Comparison of ENCODE assay signal across 5 cellular contexts in the genomic region with DNA sequence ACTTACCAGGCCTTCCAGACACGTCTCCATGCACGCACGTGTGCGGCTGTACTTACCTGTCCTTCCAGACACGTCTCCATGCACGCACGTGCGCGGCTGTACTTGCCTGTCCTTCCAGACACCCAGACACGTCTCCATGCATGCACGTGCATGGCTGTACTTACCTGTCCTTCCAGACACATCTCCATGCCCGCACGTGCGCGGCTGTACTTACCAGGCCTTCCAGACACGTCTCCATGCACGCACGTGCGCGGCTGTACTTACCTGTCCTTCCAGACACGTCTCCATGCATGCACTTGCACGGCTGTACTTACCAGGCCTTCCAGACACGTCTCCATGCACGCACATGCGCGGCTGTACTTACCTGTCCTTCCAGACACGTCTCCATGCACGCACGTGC. TPM values are rescaled to one million over a fixed set of nuclear protein-coding genes. Genes with fewer than 3 reads are reported as not detected.
DNase-seq lines count a peak whose midpoint lies in the region; ATAC-seq and TF ChIP-seq lines count a peak whose summit lies in the region.
"Not testable (repeated sequence)": the region's sequence is repeated elsewhere in the genome, so short reads cannot be mapped to it uniquely, and the experiment has no call there.

No MANE protein-coding gene starts in this region.

- H3K4me1 Mint-ChIP-seq in activated CD4-positive, alpha-beta T cell treated with anti-CD3 and anti-CD28 coated beads for 36 hours = not testable (repeated sequence)

- H3K27me3 ChIP-seq in spleen (replicated peaks in 1 of 7); testis: not testable (repeated sequence)

- not testable (repeated sequence) for H3K4me3 Mint-ChIP-seq in activated CD4-positive, alpha-beta T cell treated with anti-CD3 and anti-CD28 coated beads for 36 hours

- CTCF ChIA-PET in activated CD4-positive, alpha-beta T cell treated with anti-CD3 and anti-CD28 coated beads for 36 hours (lab: Charles Lee) = not testable (repeated sequence)

- H3K4me1 ChIP-seq in spleen, testis: not testable (repeated sequence)

- H3K27ac ChIP-seq in spleen, testis: not testable (repeated sequence)

- H3K27me3 Mint-ChIP-seq in activated CD4-positive, alpha-beta T cell treated with anti-CD3 and anti-CD28 coated beads for 36 hours = not testable (repeated sequence)

- WGBS in spleen, 5 donors = 93 to 96% (median 95%) methylated on average over 28 to 29 of the region's 29 CpGs
- WGBS in testis, 2 donors = 91 to 93% methylated on average over 17 to 29 of the region's 29 CpGs

- peaks cover 0 to 67% (median 5%) of the 10 kb centered on the region in 6 donors for H3K36me3 ChIP-seq in spleen
- not testable (repeated sequence) for H3K36me3 ChIP-seq in testis (ENCODE audit: low read depth, missing control alignments)

- not testable (repeated sequence) for TF ChIP-seq CTCF in spleen (IDR thresholded peaks at IDR 0.05 in 8 of 11, conservative IDR thresholded peaks at IDR 0.05 in 3 of 11); testis (IDR thresholded peaks at IDR 0.05)

- H3K9me3 ChIP-seq in spleen, testis: not testable (repeated sequence)

- H3K9me3 Mint-ChIP-seq in activated CD4-positive, alpha-beta T cell treated with anti-CD3 and anti-CD28 coated beads for 36 hours (ENCODE audit: low read depth) = not testable (repeated sequence)

- TF ChIP-seq POLR2A in spleen (IDR thresholded peaks at IDR 0.05); testis (IDR thresholded peaks at IDR 0.05): not testable (repeated sequence)

- intact Hi-C loops in activated CD4-positive, alpha-beta T cell treated with anti-CD3 and anti-CD28 coated beads for 36 hours (cut with DNase I, micrococcal nuclease); sciatic nerve (cut with DNase I); spleen (cut with DNase I; ENCODE audit: low total_unique reads); testis (cut with DNase I; ENCODE audit: low total_unique reads): not testable (repeated sequence)

- POLR2A ChIA-PET in activated CD4-positive, alpha-beta T cell treated with anti-CD3 and anti-CD28 coated beads for 36 hours (lab: Charles Lee) = not testable (repeated sequence)

- H3K4me3 ChIP-seq in spleen, testis: not testable (repeated sequence)

- not testable (repeated sequence) for ATAC-seq in activated CD4-positive, alpha-beta T cell treated with anti-CD3 and anti-CD28 coated beads for 36 hours; sciatic nerve

- DNase-seq in activated CD4-positive, alpha-beta T cell treated with anti-CD3 and anti-CD28 coated beads for 36 hours = peak; percentile 1
- DNase-seq in islet precursor cell (peak; percentile 20), sciatic nerve (ENCODE audit: low spot score) (peak; percentile 19), spleen (peak; percentile 58), testis (peak; percentile 1)

- H3K27ac Mint-ChIP-seq in activated CD4-positive, alpha-beta T cell treated with anti-CD3 and anti-CD28 coated beads for 36 hours = not testable (repeated sequence)

- H3K36me3 Mint-ChIP-seq in activated CD4-positive, alpha-beta T cell treated with anti-CD3 and anti-CD28 coated beads for 36 hours (ENCODE audit: low read depth) = not testable (repeated sequence)

RNA-seq across cellular contexts. Expression of a gene that starts 47.8 kb away (rescaled TPM):
- 10 to 100 TPM; 35.2 to 36.1 TPM for total RNA-seq in activated CD4-positive, alpha-beta T cell treated with anti-CD3 and anti-CD28 coated beads for 36 hours
- total RNA-seq in sciatic nerve (32.3 TPM), spleen (10 to 100 TPM; 33.7 to 57.1 (median 50.0) TPM), testis (10 to 100 TPM; 55.9 to 60.2 TPM)
- polyA plus RNA-seq in spleen (10 to 100 TPM; 15.9 to 27.5 (median 25.0) TPM), testis (ENCODE audit: insufficient read depth, low read depth, low replicate concordance) (25.3 TPM)

Comparison
In these comparisons a context has a peak if more than half of its experiments do, and no peak if none do; other contexts are left out.
1. DNase-seq: peak in every context shown above with its lines; median percentile 58 in spleen; 20 in islet precursor cell; 19 in sciatic nerve; 1 in activated CD4-positive, alpha-beta T cell treated with anti-CD3 and anti-CD28 coated beads for 36 hours; 1 in testis.